In the genomic region with DNA sequence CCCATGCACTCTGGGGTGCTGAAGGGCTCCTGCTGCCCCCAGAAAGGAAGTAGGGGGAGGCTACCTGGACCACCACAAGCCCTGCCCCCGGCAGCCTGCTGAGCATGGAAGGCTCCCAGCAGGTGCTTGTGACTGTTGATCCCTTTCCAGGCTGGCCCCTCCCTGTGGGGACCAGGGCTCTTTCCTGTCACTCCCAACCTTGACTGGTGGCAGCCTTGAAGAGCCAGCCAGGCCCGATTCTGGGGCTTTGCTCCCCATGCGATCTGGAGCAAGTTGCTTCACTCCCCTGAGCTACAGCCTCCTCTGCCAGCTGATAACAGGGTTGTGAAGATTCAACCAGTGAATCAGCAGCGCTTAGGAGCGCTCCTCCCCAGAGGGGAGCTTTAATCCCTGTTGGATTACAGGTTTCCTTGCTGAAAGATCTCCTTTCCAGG, we compare ENCODE assay signal across 2 cellular contexts.
TF ChIP-seq lines count a peak whose summit lies in the region.

No MANE protein-coding gene starts in this region.

TF ChIP-seq in SK-N-SH, 30 proteins besides CTCF, POLR2A, EP300 and RAD21 (continued from another document):
- TF ChIP-seq, protein P1, sequence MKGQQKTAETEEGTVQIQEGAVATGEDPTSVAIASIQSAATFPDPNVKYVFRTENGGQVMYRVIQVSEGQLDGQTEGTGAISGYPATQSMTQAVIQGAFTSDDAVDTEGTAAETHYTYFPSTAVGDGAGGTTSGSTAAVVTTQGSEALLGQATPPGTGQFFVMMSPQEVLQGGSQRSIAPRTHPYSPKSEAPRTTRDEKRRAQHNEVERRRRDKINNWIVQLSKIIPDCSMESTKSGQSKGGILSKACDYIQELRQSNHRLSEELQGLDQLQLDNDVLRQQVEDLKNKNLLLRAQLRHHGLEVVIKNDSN (IDR thresholded peaks at IDR 0.05; ENCODE audit: borderline replicate concordance, low read depth): no peak
- TF ChIP-seq FOXM1 (IDR thresholded peaks at IDR 0.05; ENCODE audit: low read depth) (no peak), GATA2 (CRISPR knock-in tag; IDR thresholded peaks at IDR 0.05) (no peak), ZBTB33 (IDR thresholded peaks at IDR 0.05; ENCODE audit: borderline replicate concordance, low read depth) (no peak), SMC3 (IDR thresholded peaks at IDR 0.05; ENCODE audit: low read depth, low read length) (no peak), FOSL2 (IDR thresholded peaks at IDR 0.05; ENCODE audit: borderline replicate concordance, low read depth) (no peak), ELF1 (IDR thresholded peaks at IDR 0.05) (no peak), RFX5 (IDR thresholded peaks at IDR 0.05; ENCODE audit: low read length) (no peak)

TF ChIP-seq in SK-N-SH treated with all-trans-retinoic acid at 6 μM for 48 hours, 23 proteins besides CTCF, POLR2A, EP300 and RAD21 (continued from another document):
- TF ChIP-seq, protein P2, sequence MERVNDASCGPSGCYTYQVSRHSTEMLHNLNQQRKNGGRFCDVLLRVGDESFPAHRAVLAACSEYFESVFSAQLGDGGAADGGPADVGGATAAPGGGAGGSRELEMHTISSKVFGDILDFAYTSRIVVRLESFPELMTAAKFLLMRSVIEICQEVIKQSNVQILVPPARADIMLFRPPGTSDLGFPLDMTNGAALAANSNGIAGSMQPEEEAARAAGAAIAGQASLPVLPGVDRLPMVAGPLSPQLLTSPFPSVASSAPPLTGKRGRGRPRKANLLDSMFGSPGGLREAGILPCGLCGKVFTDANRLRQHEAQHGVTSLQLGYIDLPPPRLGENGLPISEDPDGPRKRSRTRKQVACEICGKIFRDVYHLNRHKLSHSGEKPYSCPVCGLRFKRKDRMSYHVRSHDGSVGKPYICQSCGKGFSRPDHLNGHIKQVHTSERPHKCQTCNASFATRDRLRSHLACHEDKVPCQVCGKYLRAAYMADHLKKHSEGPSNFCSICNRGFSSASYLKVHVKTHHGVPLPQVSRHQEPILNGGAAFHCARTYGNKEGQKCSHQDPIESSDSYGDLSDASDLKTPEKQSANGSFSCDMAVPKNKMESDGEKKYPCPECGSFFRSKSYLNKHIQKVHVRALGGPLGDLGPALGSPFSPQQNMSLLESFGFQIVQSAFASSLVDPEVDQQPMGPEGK (CRISPR knock-in tag; IDR thresholded peaks at IDR 0.05; ENCODE audit: borderline replicate concordance): no peak
- no peak for TF ChIP-seq TSHZ2 (CRISPR knock-in tag; IDR thresholded peaks at IDR 0.05)
- no peak for TF ChIP-seq ZFP30 (CRISPR knock-in tag; IDR thresholded peaks at IDR 0.05)
- no peak for TF ChIP-seq ZC3H10 (CRISPR knock-in tag; IDR thresholded peaks at IDR 0.05)
- no peak for TF ChIP-seq ZNF565 (CRISPR knock-in tag; conservative IDR thresholded peaks at IDR 0.05; ENCODE audit: low read depth)
- no peak for TF ChIP-seq BACH2 (CRISPR knock-in tag; IDR thresholded peaks at IDR 0.05; ENCODE audit: borderline replicate concordance)
- no peak for TF ChIP-seq TCF4 (CRISPR knock-in tag; IDR thresholded peaks at IDR 0.05; ENCODE audit: borderline replicate concordance)
- no peak for TF ChIP-seq ZNF8 (CRISPR knock-in tag; IDR thresholded peaks at IDR 0.05)
- no peak for TF ChIP-seq GLIS3 (CRISPR knock-in tag; IDR thresholded peaks at IDR 0.05)
- TF ChIP-seq TOX (CRISPR knock-in tag; IDR thresholded peaks at IDR 0.05; ENCODE audit: borderline replicate concordance): no peak
